Comparison of ENCODE assay signal across 1 cellular context in genomic region chr12:71691504-71692129, GRCh38.
TF ChIP-seq lines count a peak whose summit lies in the region.

No MANE protein-coding gene starts in this region.

TF ChIP-seq in HEK293, 187 proteins besides CTCF, POLR2A, EP300 and RAD21 (continued from another document and continues in another):
- TF ChIP-seq HIC1 (tag by site-specific recombination; IDR thresholded peaks at IDR 0.05) (no peak), ZNF670 (tag by site-specific recombination; IDR thresholded peaks at IDR 0.05; ENCODE audit: low read depth) (no peak), MZF1 (tag by site-specific recombination; IDR thresholded peaks at IDR 0.05; ENCODE audit: borderline replicate concordance) (no peak), ZNF521 (tag by site-specific recombination; IDR thresholded peaks at IDR 0.05) (no peak), ZFP41 (tag by site-specific recombination; IDR thresholded peaks at IDR 0.05; ENCODE audit: borderline replicate concordance) (no peak), HOXC10 (CRISPR knock-in tag; IDR thresholded peaks at IDR 0.05) (no peak), ZEB2 (tag by site-specific recombination; IDR thresholded peaks at IDR 0.05) (no peak), REST (tag by site-specific recombination; IDR thresholded peaks at IDR 0.05) (no peak), ZNF266 (tag by site-specific recombination; IDR thresholded peaks at IDR 0.05; ENCODE audit: low read depth) (no peak), IKZF3 (tag by site-specific recombination; IDR thresholded peaks at IDR 0.05) (0 out of 2 replicates have a peak, but pooled peaks have one; percentile 9), ELK4 (IDR thresholded peaks at IDR 0.05; ENCODE audit: borderline replicate concordance, low read depth, low read length) (no peak), ZNF335 (tag by site-specific recombination; conservative IDR thresholded peaks at IDR 0.05) (0 out of 2 replicates have a peak, but pooled peaks have one; percentile 23), OVOL3 (tag by site-specific recombination; IDR thresholded peaks at IDR 0.05) (no peak), ZNF664 (tag by site-specific recombination; IDR thresholded peaks at IDR 0.05) (no peak), ZNF292 (tag by site-specific recombination; IDR thresholded peaks at IDR 0.05; ENCODE audit: borderline replicate concordance, low read depth) (no peak), BCL11A (tag by site-specific recombination; IDR thresholded peaks at IDR 0.05; ENCODE audit: low read depth) (no peak), ZNF624 (tag by site-specific recombination; IDR thresholded peaks at IDR 0.05) (no peak), BCL6B (tag by site-specific recombination; IDR thresholded peaks at IDR 0.05) (no peak), MYNN (tag by site-specific recombination; IDR thresholded peaks at IDR 0.05; ENCODE audit: borderline replicate concordance) (no peak), ZSCAN5A (tag by site-specific recombination; IDR thresholded peaks at IDR 0.05) (no peak), FEZF1 (tag by site-specific recombination; IDR thresholded peaks at IDR 0.05) (peak; percentile 73), ZNF398 (tag by site-specific recombination; IDR thresholded peaks at IDR 0.05) (no peak), ZNF596 (tag by site-specific recombination; IDR thresholded peaks at IDR 0.05) (0 out of 2 replicates have a peak, but pooled peaks have one; percentile 12), PBX3 (CRISPR knock-in tag; IDR thresholded peaks at IDR 0.05) (no peak), ZNF843 (tag by site-specific recombination; IDR thresholded peaks at IDR 0.05) (peak; percentile 78), ZNF10 (tag by site-specific recombination; IDR thresholded peaks at IDR 0.05) (no peak), ZXDB (tag by site-specific recombination; IDR thresholded peaks at IDR 0.05) (peak; percentile 37; the same call in 1 of the 2 replicates), ZNF449 (tag by site-specific recombination; IDR thresholded peaks at IDR 0.05) (no peak), ZBTB49 (tag by site-specific recombination; IDR thresholded peaks at IDR 0.05; ENCODE audit: low read depth) (no peak), ZBTB11 (tag by site-specific recombination; conservative IDR thresholded peaks at IDR 0.05; ENCODE audit: low read depth) (0 out of 2 replicates have a peak, but pooled peaks have one; percentile 22), ZNF776 (tag by site-specific recombination; IDR thresholded peaks at IDR 0.05; ENCODE audit: borderline replicate concordance) (no peak), INSM2 (tag by site-specific recombination; IDR thresholded peaks at IDR 0.05) (no peak), ZNF600 (tag by site-specific recombination; IDR thresholded peaks at IDR 0.05) (no peak)
